Comparison of ENCODE assay signal across 1 cellular context in genomic region chr1:226083303-226084101, GRCh38.
TF ChIP-seq lines count a peak whose summit lies in the region.

No MANE protein-coding gene starts in this region.

TF ChIP-seq in HEK293, 187 proteins besides CTCF, POLR2A, EP300 and RAD21 (continued from another document):
- TF ChIP-seq, protein P1, sequence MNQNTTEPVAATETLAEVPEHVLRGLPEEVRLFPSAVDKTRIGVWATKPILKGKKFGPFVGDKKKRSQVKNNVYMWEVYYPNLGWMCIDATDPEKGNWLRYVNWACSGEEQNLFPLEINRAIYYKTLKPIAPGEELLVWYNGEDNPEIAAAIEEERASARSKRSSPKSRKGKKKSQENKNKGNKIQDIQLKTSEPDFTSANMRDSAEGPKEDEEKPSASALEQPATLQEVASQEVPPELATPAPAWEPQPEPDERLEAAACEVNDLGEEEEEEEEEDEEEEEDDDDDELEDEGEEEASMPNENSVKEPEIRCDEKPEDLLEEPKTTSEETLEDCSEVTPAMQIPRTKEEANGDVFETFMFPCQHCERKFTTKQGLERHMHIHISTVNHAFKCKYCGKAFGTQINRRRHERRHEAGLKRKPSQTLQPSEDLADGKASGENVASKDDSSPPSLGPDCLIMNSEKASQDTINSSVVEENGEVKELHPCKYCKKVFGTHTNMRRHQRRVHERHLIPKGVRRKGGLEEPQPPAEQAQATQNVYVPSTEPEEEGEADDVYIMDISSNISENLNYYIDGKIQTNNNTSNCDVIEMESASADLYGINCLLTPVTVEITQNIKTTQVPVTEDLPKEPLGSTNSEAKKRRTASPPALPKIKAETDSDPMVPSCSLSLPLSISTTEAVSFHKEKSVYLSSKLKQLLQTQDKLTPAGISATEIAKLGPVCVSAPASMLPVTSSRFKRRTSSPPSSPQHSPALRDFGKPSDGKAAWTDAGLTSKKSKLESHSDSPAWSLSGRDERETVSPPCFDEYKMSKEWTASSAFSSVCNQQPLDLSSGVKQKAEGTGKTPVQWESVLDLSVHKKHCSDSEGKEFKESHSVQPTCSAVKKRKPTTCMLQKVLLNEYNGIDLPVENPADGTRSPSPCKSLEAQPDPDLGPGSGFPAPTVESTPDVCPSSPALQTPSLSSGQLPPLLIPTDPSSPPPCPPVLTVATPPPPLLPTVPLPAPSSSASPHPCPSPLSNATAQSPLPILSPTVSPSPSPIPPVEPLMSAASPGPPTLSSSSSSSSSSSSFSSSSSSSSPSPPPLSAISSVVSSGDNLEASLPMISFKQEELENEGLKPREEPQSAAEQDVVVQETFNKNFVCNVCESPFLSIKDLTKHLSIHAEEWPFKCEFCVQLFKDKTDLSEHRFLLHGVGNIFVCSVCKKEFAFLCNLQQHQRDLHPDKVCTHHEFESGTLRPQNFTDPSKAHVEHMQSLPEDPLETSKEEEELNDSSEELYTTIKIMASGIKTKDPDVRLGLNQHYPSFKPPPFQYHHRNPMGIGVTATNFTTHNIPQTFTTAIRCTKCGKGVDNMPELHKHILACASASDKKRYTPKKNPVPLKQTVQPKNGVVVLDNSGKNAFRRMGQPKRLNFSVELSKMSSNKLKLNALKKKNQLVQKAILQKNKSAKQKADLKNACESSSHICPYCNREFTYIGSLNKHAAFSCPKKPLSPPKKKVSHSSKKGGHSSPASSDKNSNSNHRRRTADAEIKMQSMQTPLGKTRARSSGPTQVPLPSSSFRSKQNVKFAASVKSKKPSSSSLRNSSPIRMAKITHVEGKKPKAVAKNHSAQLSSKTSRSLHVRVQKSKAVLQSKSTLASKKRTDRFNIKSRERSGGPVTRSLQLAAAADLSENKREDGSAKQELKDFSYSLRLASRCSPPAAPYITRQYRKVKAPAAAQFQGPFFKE (tag by site-specific recombination; IDR thresholded peaks at IDR 0.05; ENCODE audit: borderline replicate concordance): no peak; the same call in 1 of the 2 replicates
- TF ChIP-seq KLF10 (tag by site-specific recombination; IDR thresholded peaks at IDR 0.05): peak; percentile 62
- TF ChIP-seq ZNF23 (tag by site-specific recombination; IDR thresholded peaks at IDR 0.05; ENCODE audit: borderline replicate concordance): no peak
- peak; percentile 99 for TF ChIP-seq PRDM10 (tag by site-specific recombination; IDR thresholded peaks at IDR 0.05)
- TF ChIP-seq ZNF184 (tag by site-specific recombination; IDR thresholded peaks at IDR 0.05): no peak
- no peak for TF ChIP-seq SETDB1 (IDR thresholded peaks at IDR 0.05; ENCODE audit: insufficient read length, low read length)
- TF ChIP-seq ZXDB (tag by site-specific recombination; IDR thresholded peaks at IDR 0.05): peak; percentile 87
- TF ChIP-seq ZNF175 (tag by site-specific recombination; IDR thresholded peaks at IDR 0.05): no peak
- TF ChIP-seq ZNF211 (tag by site-specific recombination; IDR thresholded peaks at IDR 0.05; ENCODE audit: low read depth): no peak
- TF ChIP-seq ZNF664 (tag by site-specific recombination; IDR thresholded peaks at IDR 0.05): no peak
- TF ChIP-seq, protein P2, sequence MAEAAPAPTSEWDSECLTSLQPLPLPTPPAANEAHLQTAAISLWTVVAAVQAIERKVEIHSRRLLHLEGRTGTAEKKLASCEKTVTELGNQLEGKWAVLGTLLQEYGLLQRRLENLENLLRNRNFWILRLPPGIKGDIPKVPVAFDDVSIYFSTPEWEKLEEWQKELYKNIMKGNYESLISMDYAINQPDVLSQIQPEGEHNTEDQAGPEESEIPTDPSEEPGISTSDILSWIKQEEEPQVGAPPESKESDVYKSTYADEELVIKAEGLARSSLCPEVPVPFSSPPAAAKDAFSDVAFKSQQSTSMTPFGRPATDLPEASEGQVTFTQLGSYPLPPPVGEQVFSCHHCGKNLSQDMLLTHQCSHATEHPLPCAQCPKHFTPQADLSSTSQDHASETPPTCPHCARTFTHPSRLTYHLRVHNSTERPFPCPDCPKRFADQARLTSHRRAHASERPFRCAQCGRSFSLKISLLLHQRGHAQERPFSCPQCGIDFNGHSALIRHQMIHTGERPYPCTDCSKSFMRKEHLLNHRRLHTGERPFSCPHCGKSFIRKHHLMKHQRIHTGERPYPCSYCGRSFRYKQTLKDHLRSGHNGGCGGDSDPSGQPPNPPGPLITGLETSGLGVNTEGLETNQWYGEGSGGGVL (tag by site-specific recombination; IDR thresholded peaks at IDR 0.05): peak; percentile 53; the same call in 1 of the 2 replicates
- no peak for TF ChIP-seq ZNF785 (tag by site-specific recombination; IDR thresholded peaks at IDR 0.05)
- peak; percentile 85 for TF ChIP-seq ZFP37 (tag by site-specific recombination; IDR thresholded peaks at IDR 0.05)
- TF ChIP-seq ZNF214 (tag by site-specific recombination; IDR thresholded peaks at IDR 0.05; ENCODE audit: borderline replicate concordance): no peak
- TF ChIP-seq AEBP2 (tag by site-specific recombination; IDR thresholded peaks at IDR 0.05; ENCODE audit: borderline replicate concordance): no peak
- peak; percentile 61; the same call in 1 of the 2 replicates for TF ChIP-seq ZFP69B (tag by site-specific recombination; IDR thresholded peaks at IDR 0.05)
- peak; percentile 80; the same call in 1 of the 2 replicates for TF ChIP-seq BCL11B (tag by site-specific recombination; IDR thresholded peaks at IDR 0.05; ENCODE audit: low read depth)
- TF ChIP-seq ZNF37A (tag by site-specific recombination; IDR thresholded peaks at IDR 0.05): no peak
- no peak for TF ChIP-seq OVOL3 (tag by site-specific recombination; IDR thresholded peaks at IDR 0.05)
- TF ChIP-seq ZBTB21 (tag by site-specific recombination; IDR thresholded peaks at IDR 0.05): 0 out of 2 replicates have a peak, but pooled peaks have one; percentile 38
- TF ChIP-seq ZNF692 (tag by site-specific recombination; IDR thresholded peaks at IDR 0.05): peak; percentile 87
- TF ChIP-seq ZSCAN30 (tag by site-specific recombination; IDR thresholded peaks at IDR 0.05): peak; percentile 19; the same call in 1 of the 2 replicates
- TF ChIP-seq ZNF623 (tag by site-specific recombination; IDR thresholded peaks at IDR 0.05): no peak
- TF ChIP-seq GLIS2 (tag by site-specific recombination; IDR thresholded peaks at IDR 0.05): peak; percentile 100
- peak; percentile 100 for TF ChIP-seq GLIS1 (tag by site-specific recombination; IDR thresholded peaks at IDR 0.05)
- TF ChIP-seq ZNF677 (tag by site-specific recombination; IDR thresholded peaks at IDR 0.05): no peak
- TF ChIP-seq KLF17 (tag by site-specific recombination; IDR thresholded peaks at IDR 0.05): peak; percentile 63
- TF ChIP-seq EGR2 (tag by site-specific recombination; IDR thresholded peaks at IDR 0.05; ENCODE audit: low read depth): peak; percentile 99
- TF ChIP-seq ZNF324 (tag by site-specific recombination; IDR thresholded peaks at IDR 0.05): peak; percentile 88
- peak; percentile 83 for TF ChIP-seq KLF8 (tag by site-specific recombination; IDR thresholded peaks at IDR 0.05)
- no peak for TF ChIP-seq ZNF624 (tag by site-specific recombination; IDR thresholded peaks at IDR 0.05)
- peak; percentile 89 for TF ChIP-seq ZBTB8A (tag by site-specific recombination; IDR thresholded peaks at IDR 0.05)
